26 cellular contexts compared by ENCODE assay signal in the genomic region with DNA sequence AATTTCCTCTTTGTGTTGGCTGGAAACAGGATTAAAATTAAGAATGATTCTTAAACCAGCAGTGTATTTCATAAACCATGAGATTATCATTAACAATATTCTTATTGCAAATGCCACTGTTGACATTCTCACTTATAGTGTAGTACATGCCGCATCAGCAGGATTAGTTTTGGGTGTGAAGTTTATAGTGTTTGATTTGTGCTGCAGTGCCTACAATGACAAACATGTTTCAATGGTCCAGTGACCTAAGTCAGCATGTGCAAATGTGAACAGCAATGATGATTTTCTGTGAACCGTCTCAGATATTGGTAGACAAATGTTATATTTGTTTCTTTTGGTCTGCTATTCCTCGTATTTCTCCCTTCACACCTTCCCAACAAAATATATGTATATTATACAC.
"Had no signal": no experiment of that assay in that cellular context is flagged by ENCODE, and none has a peak within 500 bp of the region (broad histone marks: within the 10 kb centered on the region; RNA-seq: fewer than 3 reads in every experiment).

No MANE protein-coding gene starts in this region.

- ATAC-seq: activated CD4-positive, alpha-beta T cell treated with anti-CD3 and anti-CD28 coated beads for 36 hours; activated naive CD4-positive, alpha-beta T cell treated with anti-CD3 and anti-CD28 coated beads, Interleukin-2, amount 50 U/mL, for 72 hours; activated T-cell treated with anti-CD3 and anti-CD28 coated beads, Interleukin-2, amount 50 U/mL, for 72 hours; effector memory CD8-positive, alpha-beta T cell; gastroesophageal sphincter; heart right ventricle had no signal

- H3K4me1 Mint-ChIP-seq: activated CD4-positive, alpha-beta T cell treated with anti-CD3 and anti-CD28 coated beads for 36 hours; activated CD4-positive, alpha-beta T cell treated with anti-CD3 and anti-CD28 coated beads, Interleukin-2, amount 10 ng/mL, durations not matched to agents 24 days and 14 days; activated naive CD4-positive, alpha-beta T cell treated with anti-CD3 and anti-CD28 coated beads, Interleukin-2, amount 10 ng/mL, durations not matched to agents 7 days and 5 days had no signal

- DNase-seq: activated CD4-positive, alpha-beta memory T cell treated with anti-CD3 and anti-CD28 coated beads for 36 hours; activated CD4-positive, alpha-beta T cell treated with anti-CD3 and anti-CD28 coated beads for 36 hours; activated CD4-positive, CD25-positive, alpha-beta regulatory T cell; activated CD4-positive, CD25-positive, alpha-beta regulatory T cell treated with anti-CD3 and anti-CD28 coated beads, Interleukin-2, amount 50 U/mL, for 72 hours; activated CD8-positive, alpha-beta memory T cell treated with anti-CD3 and anti-CD28 coated beads, Interleukin-2, amount 50 U/mL, for 48 hours; activated gamma-delta T cell; activated naive CD4-positive, alpha-beta T cell; activated naive CD4-positive, alpha-beta T cell treated with anti-CD3 and anti-CD28 coated beads, Interleukin-2, amount 10 ng/mL, durations not matched to agents 7 days and 5 days; activated naive CD8-positive, alpha-beta T cell treated with anti-CD3 and anti-CD28 coated beads, Interleukin-2, amount 10 ng/mL, durations not matched to agents 7 days and 5 days; activated T-cell treated with anti-CD3 and anti-CD28 coated beads for 4 hours; activated T-cell treated with anti-CD3 and anti-CD28 coated beads, Interleukin-2, amount 50 U/mL, for 24 hours; activated T-cell treated with anti-CD3 and anti-CD28 coated beads, Interleukin-2, amount 50 U/mL, for 72 hours; caudate nucleus; cortex of kidney; dermis blood vessel endothelial cell; effector CD4-positive, alpha-beta T cell; effector memory CD8-positive, alpha-beta T cell; erythroblast; esophagus squamous epithelium; foreskin melanocyte; heart right ventricle; T-helper 2 cell had no signal

- H3K4me3 Mint-ChIP-seq: activated CD4-positive, alpha-beta memory T cell treated with anti-CD3 and anti-CD28 coated beads for 36 hours; activated CD4-positive, alpha-beta T cell treated with anti-CD3 and anti-CD28 coated beads for 36 hours; activated CD4-positive, alpha-beta T cell treated with anti-CD3 and anti-CD28 coated beads, Interleukin-2, amount 10 ng/mL, durations not matched to agents 24 days and 14 days; activated naive CD4-positive, alpha-beta T cell treated with anti-CD3 and anti-CD28 coated beads, Interleukin-2, amount 10 ng/mL, durations not matched to agents 7 days and 5 days; activated naive CD8-positive, alpha-beta T cell treated with anti-CD3 and anti-CD28 coated beads, Interleukin-2, amount 10 ng/mL, durations not matched to agents 7 days and 5 days; activated T-cell treated with anti-CD3 and anti-CD28 coated beads, Interleukin-2, amount 50 U/mL, for 24 hours; activated T-cell treated with anti-CD3 and anti-CD28 coated beads, Interleukin-2, amount 50 U/mL, for 72 hours; effector memory CD8-positive, alpha-beta T cell had no signal

- H3K9me3 Mint-ChIP-seq: activated CD4-positive, alpha-beta memory T cell treated with anti-CD3 and anti-CD28 coated beads for 36 hours; activated CD4-positive, alpha-beta T cell treated with anti-CD3 and anti-CD28 coated beads, Interleukin-2, amount 10 ng/mL, durations not matched to agents 24 days and 14 days; activated naive CD4-positive, alpha-beta T cell treated with anti-CD3 and anti-CD28 coated beads, Interleukin-2, amount 10 ng/mL, durations not matched to agents 7 days and 5 days; activated naive CD8-positive, alpha-beta T cell treated with anti-CD3 and anti-CD28 coated beads, Interleukin-2, amount 10 ng/mL, durations not matched to agents 7 days and 5 days; activated T-cell treated with anti-CD3 and anti-CD28 coated beads, Interleukin-2, amount 50 U/mL, for 24 hours; activated T-cell treated with anti-CD3 and anti-CD28 coated beads, Interleukin-2, amount 50 U/mL, for 72 hours; effector memory CD8-positive, alpha-beta T cell had no signal

- H3K27ac Mint-ChIP-seq: activated CD4-positive, alpha-beta memory T cell treated with anti-CD3 and anti-CD28 coated beads for 36 hours; activated CD4-positive, alpha-beta T cell treated with anti-CD3 and anti-CD28 coated beads for 36 hours; activated CD4-positive, alpha-beta T cell treated with anti-CD3 and anti-CD28 coated beads, Interleukin-2, amount 10 ng/mL, durations not matched to agents 24 days and 14 days; activated naive CD4-positive, alpha-beta T cell treated with anti-CD3 and anti-CD28 coated beads, Interleukin-2, amount 10 ng/mL, durations not matched to agents 7 days and 5 days; activated naive CD4-positive, alpha-beta T cell treated with anti-CD3 and anti-CD28 coated beads, Interleukin-2, amount 50 U/mL, for 72 hours; activated naive CD8-positive, alpha-beta T cell treated with anti-CD3 and anti-CD28 coated beads, Interleukin-2, amount 10 ng/mL, durations not matched to agents 7 days and 5 days; activated T-cell treated with anti-CD3 and anti-CD28 coated beads, Interleukin-2, amount 50 U/mL, for 24 hours; activated T-cell treated with anti-CD3 and anti-CD28 coated beads, Interleukin-2, amount 50 U/mL, for 72 hours; effector memory CD8-positive, alpha-beta T cell had no signal

- H3K27ac ChIP-seq: esophagus squamous epithelium, gastroesophageal sphincter, heart right ventricle, hepatocyte had no signal

- H3K36me3 Mint-ChIP-seq: activated CD4-positive, alpha-beta memory T cell treated with anti-CD3 and anti-CD28 coated beads for 36 hours; activated naive CD4-positive, alpha-beta T cell treated with anti-CD3 and anti-CD28 coated beads, Interleukin-2, amount 10 ng/mL, durations not matched to agents 7 days and 5 days; activated naive CD4-positive, alpha-beta T cell treated with anti-CD3 and anti-CD28 coated beads, Interleukin-2, amount 50 U/mL, for 72 hours; activated naive CD8-positive, alpha-beta T cell treated with anti-CD3 and anti-CD28 coated beads, Interleukin-2, amount 10 ng/mL, durations not matched to agents 7 days and 5 days had no signal
